ENCODE assay signal across 8 cellular contexts in genomic region chr15:48358229-48358641, GRCh38. TPM values are rescaled to one million over a fixed set of nuclear protein-coding genes. Genes with fewer than 3 reads are reported as not detected.
DNase-seq lines count a peak whose midpoint lies in the region; ATAC-seq and TF ChIP-seq lines count a peak whose summit lies in the region.

No MANE protein-coding gene starts in this region.

- peak; percentile 43 for DNase-seq in GM12865 (ENCODE audit: low read depth)
- no peak for DNase-seq in MG63
- peak; percentile 68 for DNase-seq in astrocyte of the spinal cord (ENCODE audit: low read depth, low spot score)
- DNase-seq in left kidney (ENCODE audit: low read depth, low spot score) = peak; percentile 32
- no peak for DNase-seq in activated T-cell treated with anti-CD3 and anti-CD28 coated beads, Interleukin-2, amount 50 U/mL, for 72 hours
- no peak for DNase-seq in stimulated activated naive CD4-positive, alpha-beta T cell (lab: John Stamatoyannopoulos, UW)

- TF ChIP-seq CTCF in GM12865 (IDR thresholded peaks at IDR 0.05; ENCODE audit: insufficient read depth, low read depth, low read length, missing control alignments) = peak; percentile 50
- peak; percentile 52 for TF ChIP-seq CTCF in astrocyte of the spinal cord (IDR thresholded peaks at IDR 0.05; ENCODE audit: low read depth, low read length)

- H3K4me1 Mint-ChIP-seq in activated T-cell treated with anti-CD3 and anti-CD28 coated beads, Interleukin-2, amount 50 U/mL, for 72 hours (ENCODE audit: low read depth) = peaks cover 6% of the 10 kb centered on the region

- in situ Hi-C loops in astrocyte of the spinal cord (cut with HindIII; ENCODE audit: low sequenced_read_pairs) = no loop called here

- no peak overlapping the region for H3K4me3 ChIP-seq in GM12865 (ENCODE audit: low read depth, low read length)
- H3K4me3 ChIP-seq in MG63 = peak overlapping the region; percentile 8
- no peak overlapping the region for H3K4me3 ChIP-seq in astrocyte of the spinal cord (ENCODE audit: low read depth, low read length)

- H3K36me3 Mint-ChIP-seq in activated T-cell treated with anti-CD3 and anti-CD28 coated beads, Interleukin-2, amount 50 U/mL, for 72 hours (ENCODE audit: insufficient read depth in 2 of 2) = no peaks in the 10 kb centered on the region

- no peak overlapping the region for H3K27ac Mint-ChIP-seq in activated T-cell treated with anti-CD3 and anti-CD28 coated beads, Interleukin-2, amount 50 U/mL, for 72 hours

- peaks cover 0 to 2% of the 10 kb centered on the region in 2 donors for H3K9me3 Mint-ChIP-seq in activated T-cell treated with anti-CD3 and anti-CD28 coated beads, Interleukin-2, amount 50 U/mL, for 72 hours

- no peak for ATAC-seq in activated T-cell treated with anti-CD3 and anti-CD28 coated beads, Interleukin-2, amount 50 U/mL, for 72 hours (replicated peaks in 1 of 2)
- ATAC-seq in HG02623 (IDR thresholded peaks at IDR 0.05; ENCODE audit: unreplicated experiment) = no peak
- no peak for ATAC-seq in GM19023 (IDR thresholded peaks at IDR 0.05; ENCODE audit: unreplicated experiment)

- no peaks in the 10 kb centered on the region for H3K36me3 ChIP-seq in MG63

- H3K4me3 Mint-ChIP-seq in activated T-cell treated with anti-CD3 and anti-CD28 coated beads, Interleukin-2, amount 50 U/mL, for 72 hours = no peak overlapping the region

- H3K27me3 Mint-ChIP-seq in activated T-cell treated with anti-CD3 and anti-CD28 coated beads, Interleukin-2, amount 50 U/mL, for 72 hours (ENCODE audit: low read depth) = no peaks in the 10 kb centered on the region

- H3K9me3 ChIP-seq in MG63 = no peaks in the 10 kb centered on the region

- no peaks in the 10 kb centered on the region for H3K27me3 ChIP-seq in MG63

RNA-seq across cellular contexts. Expression of gene DUT, which starts 27.0 kb away (rescaled TPM):
- total RNA-seq in MG63 (2014; rRNA removed; shearing (Covaris generic); ENCODE audit: low replicate concordance) = 250 and 313 TPM in 2 replicates
- total RNA-seq in activated T-cell treated with anti-CD3 and anti-CD28 coated beads, Interleukin-2, amount 50 U/mL, for 72 hours = 100 to 1,000 TPM; 279 to 288 TPM

Comparison
In these comparisons a context has a peak if more than half of its experiments do, and no peak if none do; other contexts are left out.
1. DNase-seq: peak in GM12865 (single experiment), astrocyte of the spinal cord (single experiment) and left kidney (single experiment); none in MG63 (single experiment), activated T-cell treated with anti-CD3 and anti-CD28 coated beads, Interleukin-2, amount 50 U/mL, for 72 hours (0 of 2) and stimulated activated naive CD4-positive, alpha-beta T cell (0 of 6).